8 cellular contexts compared by ENCODE assay signal in the genomic region with DNA sequence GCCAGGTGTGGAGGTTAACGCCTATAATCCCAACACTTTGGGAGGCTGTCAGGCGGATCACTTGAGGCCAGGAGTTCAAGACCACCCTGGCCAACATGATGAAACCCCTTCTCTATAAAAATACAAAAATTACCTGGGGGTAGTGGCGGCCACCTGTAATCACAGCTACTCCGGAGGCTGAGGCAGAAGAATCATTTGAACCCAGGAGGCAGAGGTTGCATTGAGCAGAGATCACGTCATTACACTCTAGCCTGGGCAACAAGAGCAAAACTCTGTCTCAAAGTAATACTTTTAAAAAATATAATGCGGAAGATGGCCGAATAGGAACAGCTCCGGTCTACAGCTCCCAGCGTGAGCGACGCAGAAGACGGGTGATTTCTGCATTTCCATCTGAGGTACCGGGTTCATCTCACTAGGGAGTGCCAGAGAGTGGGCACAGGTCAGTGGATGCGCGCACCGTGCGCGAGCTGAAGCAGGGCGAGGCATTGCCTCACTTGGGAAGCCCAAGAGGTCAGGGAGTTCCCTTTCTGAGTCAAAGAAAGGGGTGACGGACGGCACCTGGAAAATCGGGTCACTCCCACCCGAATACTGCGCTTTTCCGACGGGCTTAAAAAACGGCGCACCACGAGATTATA.
DNase-seq lines count a peak whose midpoint lies in the region; TF ChIP-seq lines count a peak whose summit lies in the region.
"Not testable (repeated sequence)": the region's sequence is repeated elsewhere in the genome, so short reads cannot be mapped to it uniquely, and the experiment has no call there.

No MANE protein-coding gene starts in this region.

- H3K9me3 ChIP-seq in Caco-2; iPS-18a (ENCODE audit: control insufficient read depth, low read depth, low read length); suprapubic skin: not testable (repeated sequence)

- CTCF ChIA-PET in Caco-2 (lab: Charles Lee) = interaction anchor here (0.7 to 1.3 kb wide), 2 partner anchors 158 to 168 kb away, joined by 3 to 6 read pairs; no protein-coding TSS in a partner anchor
- CTCF ChIA-PET in RWPE1 (lab: Yijun Ruan, JAX) = not testable (repeated sequence)

- H3K9ac ChIP-seq in iPS-18a (ENCODE audit: low read length) = peak overlapping the region; percentile 45

- peak in 1 of 2 experiments; percentile 20 for TF ChIP-seq CTCF in Caco-2 (IDR thresholded peaks at IDR 0.05; ENCODE audit: insufficient read depth in 1 of 2, low read depth in 1 of 2, low read length in 1 of 2, severe bottlenecking in 1 of 2, unreplicated experiment in 1 of 2)
- TF ChIP-seq CTCF in RWPE1 (conservative IDR thresholded peaks at IDR 0.05; ENCODE audit: low read depth); dorsolateral prefrontal cortex (IDR thresholded peaks at IDR 0.05 in 54 of 56, conservative IDR thresholded peaks at IDR 0.05 in 2 of 56; ENCODE audit: low read depth in 1 of 56, partially characterized antibody in 56 of 56); nephron (IDR thresholded peaks at IDR 0.05; ENCODE audit: unreplicated experiment in 3 of 3); suprapubic skin (IDR thresholded peaks at IDR 0.05): not testable (repeated sequence)

- peak overlapping the region; percentile 45 for H3K4me3 ChIP-seq in Caco-2 (ENCODE audit: low read depth, low read length)
- H3K4me3 ChIP-seq in dorsolateral prefrontal cortex = peak overlapping the region in 38 of 59 donors; percentile 9 to 55 (median 43)
- H3K4me3 ChIP-seq in iPS-18a (ENCODE audit: low read length) = peak overlapping the region; percentile 45
- H3K4me3 ChIP-seq in suprapubic skin = peak overlapping the region; percentile 30

- WGBS in suprapubic skin = 45% methylated on average over 26 of the region's 29 CpGs

- not testable (repeated sequence) for TF ChIP-seq POLR2A in suprapubic skin (IDR thresholded peaks at IDR 0.05)

- not testable (repeated sequence) for TF ChIP-seq EP300 in suprapubic skin (IDR thresholded peaks at IDR 0.05)

- peak overlapping the region; percentile 55 for H3K27ac Mint-ChIP-seq in Caco-2 (ENCODE audit: unreplicated experiment)
- peak overlapping the region; percentile 29 for H3K27ac Mint-ChIP-seq in activated T-helper 1 cell treated with anti-CD3 and anti-CD28 coated beads, Interleukin-12 subunit alpha, Interleukin-12 subunit beta, Interleukin-2, Interleukin-4 antibody, amounts not matched to agents 30 ng/mL and 10 ng/mL and 1 ng/mL, durations not matched to agents 14 hours and 24 hours and 36 hours
- peak overlapping the region in 2 of 3 experiments; percentile 71 to 76 for H3K27ac Mint-ChIP-seq in nephron

- not testable (repeated sequence) for H3K27me3 Mint-ChIP-seq in Caco-2 (ENCODE audit: insufficient read depth, unreplicated experiment); activated T-helper 1 cell treated with anti-CD3 and anti-CD28 coated beads, Interleukin-12 subunit alpha, Interleukin-12 subunit beta, Interleukin-2, Interleukin-4 antibody, amounts not matched to agents 30 ng/mL and 10 ng/mL and 1 ng/mL, durations not matched to agents 14 hours and 24 hours and 36 hours (ENCODE audit: insufficient read depth); nephron (ENCODE audit: low read depth)

- intact Hi-C loops in Caco-2 (cut with micrococcal nuclease; ENCODE audit: unreplicated experiment) = loop anchor here (1.0 to 10.0 kb wide), 3 partner anchors 168 to 356 kb away; no protein-coding TSS in a partner anchor
- intact Hi-C loops in activated T-helper 1 cell treated with anti-CD3 and anti-CD28 coated beads, Interleukin-12 subunit alpha, Interleukin-12 subunit beta, Interleukin-2, Interleukin-4 antibody, amounts not matched to agents 30 ng/mL and 10 ng/mL and 1 ng/mL, durations not matched to agents 14 hours and 24 hours and 36 hours (cut with micrococcal nuclease); dorsolateral prefrontal cortex (cut with DNase I): not testable (repeated sequence)

- H3K4me3 Mint-ChIP-seq in Caco-2 (ENCODE audit: unreplicated experiment) = peak overlapping the region; percentile 81
- H3K4me3 Mint-ChIP-seq in activated T-helper 1 cell treated with anti-CD3 and anti-CD28 coated beads, Interleukin-12 subunit alpha, Interleukin-12 subunit beta, Interleukin-2, Interleukin-4 antibody, amounts not matched to agents 30 ng/mL and 10 ng/mL and 1 ng/mL, durations not matched to agents 14 hours and 24 hours and 36 hours = peak overlapping the region; percentile 73
- peak overlapping the region; percentile 77 to 83 (median 82) for H3K4me3 Mint-ChIP-seq in nephron

- BruUV-seq in Caco-2 (replicated peaks; lab: Mats Ljungman, UMichigan) = TSS peak; percentile 9

- not testable (repeated sequence) for H3K4me1 ChIP-seq in Caco-2; iPS-18a (ENCODE audit: control insufficient read depth, low read depth, low read length); suprapubic skin

- H3K27ac ChIP-seq in RWPE1 = peak overlapping the region; percentile 27; the same call in 1 of the 2 replicates
- H3K27ac ChIP-seq in dorsolateral prefrontal cortex = peak overlapping the region in 1 of 59 donors; percentile 25
- not testable (repeated sequence) for H3K27ac ChIP-seq in iPS-18a (ENCODE audit: low read length); suprapubic skin

- H3K4me1 Mint-ChIP-seq in Caco-2 (ENCODE audit: low read depth, unreplicated experiment) = peaks cover 11% of the 10 kb centered on the region
- not testable (repeated sequence) for H3K4me1 Mint-ChIP-seq in activated T-helper 1 cell treated with anti-CD3 and anti-CD28 coated beads, Interleukin-12 subunit alpha, Interleukin-12 subunit beta, Interleukin-2, Interleukin-4 antibody, amounts not matched to agents 30 ng/mL and 10 ng/mL and 1 ng/mL, durations not matched to agents 14 hours and 24 hours and 36 hours (ENCODE audit: low read depth); nephron

- not testable (repeated sequence) for H3K36me3 ChIP-seq in Caco-2 (ENCODE audit: control insufficient read depth, insufficient read depth, low read length); iPS-18a (ENCODE audit: control insufficient read depth, low read depth, low read length); suprapubic skin

- peaks cover 12% of the 10 kb centered on the region for H3K36me3 Mint-ChIP-seq in Caco-2 (ENCODE audit: insufficient read depth, unreplicated experiment)
- not testable (repeated sequence) for H3K36me3 Mint-ChIP-seq in activated T-helper 1 cell treated with anti-CD3 and anti-CD28 coated beads, Interleukin-12 subunit alpha, Interleukin-12 subunit beta, Interleukin-2, Interleukin-4 antibody, amounts not matched to agents 30 ng/mL and 10 ng/mL and 1 ng/mL, durations not matched to agents 14 hours and 24 hours and 36 hours (ENCODE audit: low read depth); nephron (ENCODE audit: low read depth)

- not testable (repeated sequence) for H3K9me3 Mint-ChIP-seq in Caco-2 (ENCODE audit: unreplicated experiment); activated T-helper 1 cell treated with anti-CD3 and anti-CD28 coated beads, Interleukin-12 subunit alpha, Interleukin-12 subunit beta, Interleukin-2, Interleukin-4 antibody, amounts not matched to agents 30 ng/mL and 10 ng/mL and 1 ng/mL, durations not matched to agents 14 hours and 24 hours and 36 hours; nephron

- H3K27me3 ChIP-seq in Caco-2 (replicated peaks; ENCODE audit: control insufficient read depth, insufficient read depth, low read length); dorsolateral prefrontal cortex; iPS-18a (ENCODE audit: control insufficient read depth, insufficient read depth, low read length); suprapubic skin: not testable (repeated sequence)

- peak; percentile 72 to 77 for DNase-seq in Caco-2
- peak; percentile 60 for DNase-seq in KBM-7
- DNase-seq in RWPE1 (ENCODE audit: low spot score); dorsolateral prefrontal cortex; suprapubic skin (ENCODE audit: low spot score in 2 of 2): not testable (repeated sequence)
- peak; percentile 16 for DNase-seq in activated T-helper 1 cell treated with anti-CD3 and anti-CD28 coated beads, Interleukin-12 subunit alpha, Interleukin-12 subunit beta, Interleukin-2, Interleukin-4 antibody, amounts not matched to agents 30 ng/mL and 10 ng/mL and 1 ng/mL, durations not matched to agents 14 hours and 24 hours and 36 hours (ENCODE audit: low spot score)

- in situ Hi-C loops in KBM-7 (cut with MboI; ENCODE audit: low pct_unique_long_range_greater_than_20kb, low sequenced_read_pairs) = not testable (repeated sequence)

- POLR2A ChIA-PET in Caco-2 (lab: Charles Lee); RWPE1 (lab: Yijun Ruan, JAX; ENCODE audit: low non-redundant PET): not testable (repeated sequence)
